In genomic region chr20:25987073-25987927, GRCh38 we compare ENCODE assay signal across 8 cellular contexts.
A peak's percentile ranks its signal among the peaks of the same experiment; 100 is the strongest.
DNase-seq lines count a peak whose midpoint lies in the region; ATAC-seq, FAIRE-seq and TF ChIP-seq lines count a peak whose summit lies in the region.

No MANE protein-coding gene starts in this region.

- H4K20me1 ChIP-seq in OCI-LY1 (ENCODE audit: insufficient read depth, low read length), result no peaks in the 10 kb centered on the region

- no peaks in the 10 kb centered on the region for H3K27me3 Mint-ChIP-seq in activated naive CD4-positive, alpha-beta T cell treated with anti-CD3 and anti-CD28 coated beads for 36 hours (ENCODE audit: low read depth)

- 22% methylated on average over 46 of the region's 46 CpGs for WGBS in right cardiac atrium

- no peaks in the 10 kb centered on the region for H3K79me2 ChIP-seq in OCI-LY1 (ENCODE audit: insufficient read depth, low read length)

- no peak overlapping the region for H2AFZ ChIP-seq in OCI-LY1 (ENCODE audit: low read length)

- ATAC-seq in HG02970 (IDR thresholded peaks at IDR 0.05; ENCODE audit: low FRiP score, unreplicated experiment), result peak; percentile 52
- ATAC-seq in right cardiac atrium, result peak; percentile 75 to 87

- H3K4me3 ChIP-seq in OCI-LY1 (ENCODE audit: low read depth, low read length, poor library complexity, severe bottlenecking) (peak overlapping the region; percentile 60), right cardiac atrium (ENCODE audit: low read length) (peak overlapping the region; percentile 47)

- H3K4me1 Mint-ChIP-seq in activated naive CD4-positive, alpha-beta T cell treated with anti-CD3 and anti-CD28 coated beads for 36 hours (ENCODE audit: low read depth), result peaks cover 16% of the 10 kb centered on the region

- H3K4me2 ChIP-seq in OCI-LY1 (ENCODE audit: low read length), result peak overlapping the region; percentile 71

- DNase-seq in GM18507 (ENCODE audit: extremely low spot score, insufficient read length, low read depth), result no peak
- peak; percentile 36 for DNase-seq in activated naive CD4-positive, alpha-beta T cell treated with anti-CD3 and anti-CD28 coated beads for 36 hours
- DNase-seq in right cardiac atrium, result peak; percentile 71 to 84 (median 82)
- peak; percentile 38 to 42 for DNase-seq in stimulated activated CD4-positive, alpha-beta T cell treated with anti-CD3 and anti-CD28 coated beads, Interleukin-15, amount 100 ng/mL, for 1 hour (ENCODE audit: low read depth in 1 of 2, low spot score in 1 of 2)
- no peak for DNase-seq in GM19239 (ENCODE audit: insufficient read length, low spot score)
- DNase-seq in OCI-M1 (lab: John Stamatoyannopoulos, UW), result no peak

- peak overlapping the region; percentile 38; the same call in 1 of the 2 replicates for H3K9ac ChIP-seq in OCI-LY1 (ENCODE audit: low read length)

- CTCF ChIA-PET in activated naive CD4-positive, alpha-beta T cell treated with anti-CD3 and anti-CD28 coated beads for 36 hours (lab: Charles Lee), result no interaction called here

- H3K27me3 ChIP-seq in OCI-LY1 (ENCODE audit: insufficient read depth, low read length), result no peaks in the 10 kb centered on the region; the same call in 1 of the 2 replicates
- no peaks in the 10 kb centered on the region for H3K27me3 ChIP-seq in right cardiac atrium (ENCODE audit: control insufficient read depth, insufficient read depth)

- no peaks in the 10 kb centered on the region for H3K9me3 ChIP-seq in OCI-LY1 (ENCODE audit: low read length)
- H3K9me3 ChIP-seq in right cardiac atrium (ENCODE audit: control insufficient read depth, low read length), result no peaks in the 10 kb centered on the region

- H3K4me1 ChIP-seq in OCI-LY1 (ENCODE audit: insufficient read depth, low read length, severe bottlenecking) (peaks cover 10% of the 10 kb centered on the region), right cardiac atrium (ENCODE audit: control insufficient read depth, insufficient read depth, low read length) (no peaks in the 10 kb centered on the region)

- FAIRE-seq in GM18507 (lab: Jason Lieb, UNC), result peak; percentile 15
- no peak for FAIRE-seq in GM19239 (lab: Jason Lieb, UNC)

- TF ChIP-seq CTCF in OCI-LY1 (IDR thresholded peaks at IDR 0.05; ENCODE audit: low read length), result peak; percentile 43

- no peaks in the 10 kb centered on the region for H3K36me3 ChIP-seq in OCI-LY1 (ENCODE audit: insufficient read depth, low read length)

- no peaks in the 10 kb centered on the region for H3K9me2 ChIP-seq in OCI-LY1 (ENCODE audit: low read depth, low read length)

- no peak overlapping the region for H3K27ac Mint-ChIP-seq in activated naive CD4-positive, alpha-beta T cell treated with anti-CD3 and anti-CD28 coated beads for 36 hours

- no peaks in the 10 kb centered on the region for H3F3A ChIP-seq in OCI-LY1 (ENCODE audit: insufficient read depth, low read length)

- H3K36me3 Mint-ChIP-seq in activated naive CD4-positive, alpha-beta T cell treated with anti-CD3 and anti-CD28 coated beads for 36 hours (ENCODE audit: low read depth), result no peaks in the 10 kb centered on the region

- intact Hi-C loops in activated naive CD4-positive, alpha-beta T cell treated with anti-CD3 and anti-CD28 coated beads for 36 hours (cut with micrococcal nuclease), result no loop called here
- intact Hi-C loops in right cardiac atrium (cut with DNase I), result no loop called here

- peak overlapping the region; percentile 33 for H3K4me3 Mint-ChIP-seq in activated naive CD4-positive, alpha-beta T cell treated with anti-CD3 and anti-CD28 coated beads for 36 hours

- H3K27ac ChIP-seq in OCI-LY1 (ENCODE audit: low read depth, low read length, poor library complexity, severe bottlenecking) (no peak overlapping the region), right cardiac atrium (ENCODE audit: low read length) (no peak overlapping the region)

- no peaks in the 10 kb centered on the region for H3K9me3 Mint-ChIP-seq in activated naive CD4-positive, alpha-beta T cell treated with anti-CD3 and anti-CD28 coated beads for 36 hours

Comparison
In these comparisons a context has a peak if more than half of its experiments do, and no peak if none do; other contexts are left out.
1. DNase-seq: peak in activated naive CD4-positive, alpha-beta T cell treated with anti-CD3 and anti-CD28 coated beads for 36 hours (single experiment), right cardiac atrium (3 of 3) and stimulated activated CD4-positive, alpha-beta T cell treated with anti-CD3 and anti-CD28 coated beads, Interleukin-15, amount 100 ng/mL, for 1 hour (2 of 2); none in GM18507 (single experiment), GM19239 (single experiment) and OCI-M1 (single experiment).